ENCODE assay signal across 1 cellular context in the genomic region with DNA sequence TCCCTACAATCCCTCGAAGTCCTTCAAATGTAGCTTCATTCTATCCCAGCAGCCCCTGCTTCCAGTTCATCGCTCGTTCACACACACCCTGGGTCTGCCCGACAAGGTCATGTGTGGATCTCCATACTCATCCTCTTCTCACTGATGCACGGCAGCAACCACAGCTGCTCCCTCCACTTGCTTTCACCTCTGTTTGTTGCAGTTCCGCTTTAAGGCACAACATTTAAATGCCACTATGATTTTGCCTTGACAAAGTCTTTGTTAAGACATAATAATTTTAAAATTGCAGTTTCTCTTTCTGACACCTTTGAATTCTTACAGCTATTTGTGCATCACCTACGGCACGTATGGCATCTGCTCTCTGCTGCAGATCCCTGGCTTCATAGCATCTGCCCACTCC.
TF ChIP-seq lines count a peak whose summit lies in the region.

No MANE protein-coding gene starts in this region.

TF ChIP-seq in H1, 55 proteins besides CTCF, POLR2A, EP300 and RAD21:
- TF ChIP-seq POLR2AphosphoS5 (IDR thresholded peaks at IDR 0.05; ENCODE audit: low read depth, low read length) (no peak), SIN3A (conservative IDR thresholded peaks at IDR 0.05 in 1 of 2, IDR thresholded peaks at IDR 0.05 in 1 of 2; ENCODE audit: low read depth in 1 of 2, low read length in 2 of 2) (no peak), KDM1A (IDR thresholded peaks at IDR 0.05; ENCODE audit: borderline replicate concordance, low read length) (no peak), SP2 (IDR thresholded peaks at IDR 0.05; ENCODE audit: low read length) (no peak), CEBPB (IDR thresholded peaks at IDR 0.05; ENCODE audit: low read depth, low read length) (no peak), TBP (IDR thresholded peaks at IDR 0.05; ENCODE audit: low read depth, low read length) (no peak), SAP30 (IDR thresholded peaks at IDR 0.05; ENCODE audit: insufficient read depth, insufficient replicate concordance, low read length) (no peak), PHF8 (conservative IDR thresholded peaks at IDR 0.05; ENCODE audit: low read depth, low read length) (no peak), CTBP2 (IDR thresholded peaks at IDR 0.05; ENCODE audit: borderline replicate concordance, insufficient read depth, insufficient read length, low read length) (no peak), CBX8 (IDR thresholded peaks at IDR 0.05; ENCODE audit: borderline replicate concordance, low read depth, low read length) (no peak), CHD2 (IDR thresholded peaks at IDR 0.05; ENCODE audit: low read length) (no peak), TEAD4 (IDR thresholded peaks at IDR 0.05; ENCODE audit: low read depth, low read length) (no peak), RFX5 (IDR thresholded peaks at IDR 0.05; ENCODE audit: borderline replicate concordance, low read depth, low read length) (no peak)
- TF ChIP-seq, protein P1, sequence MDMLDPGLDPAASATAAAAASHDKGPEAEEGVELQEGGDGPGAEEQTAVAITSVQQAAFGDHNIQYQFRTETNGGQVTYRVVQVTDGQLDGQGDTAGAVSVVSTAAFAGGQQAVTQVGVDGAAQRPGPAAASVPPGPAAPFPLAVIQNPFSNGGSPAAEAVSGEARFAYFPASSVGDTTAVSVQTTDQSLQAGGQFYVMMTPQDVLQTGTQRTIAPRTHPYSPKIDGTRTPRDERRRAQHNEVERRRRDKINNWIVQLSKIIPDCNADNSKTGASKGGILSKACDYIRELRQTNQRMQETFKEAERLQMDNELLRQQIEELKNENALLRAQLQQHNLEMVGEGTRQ (IDR thresholded peaks at IDR 0.05; ENCODE audit: low read length): no peak
- TF ChIP-seq, protein P2, sequence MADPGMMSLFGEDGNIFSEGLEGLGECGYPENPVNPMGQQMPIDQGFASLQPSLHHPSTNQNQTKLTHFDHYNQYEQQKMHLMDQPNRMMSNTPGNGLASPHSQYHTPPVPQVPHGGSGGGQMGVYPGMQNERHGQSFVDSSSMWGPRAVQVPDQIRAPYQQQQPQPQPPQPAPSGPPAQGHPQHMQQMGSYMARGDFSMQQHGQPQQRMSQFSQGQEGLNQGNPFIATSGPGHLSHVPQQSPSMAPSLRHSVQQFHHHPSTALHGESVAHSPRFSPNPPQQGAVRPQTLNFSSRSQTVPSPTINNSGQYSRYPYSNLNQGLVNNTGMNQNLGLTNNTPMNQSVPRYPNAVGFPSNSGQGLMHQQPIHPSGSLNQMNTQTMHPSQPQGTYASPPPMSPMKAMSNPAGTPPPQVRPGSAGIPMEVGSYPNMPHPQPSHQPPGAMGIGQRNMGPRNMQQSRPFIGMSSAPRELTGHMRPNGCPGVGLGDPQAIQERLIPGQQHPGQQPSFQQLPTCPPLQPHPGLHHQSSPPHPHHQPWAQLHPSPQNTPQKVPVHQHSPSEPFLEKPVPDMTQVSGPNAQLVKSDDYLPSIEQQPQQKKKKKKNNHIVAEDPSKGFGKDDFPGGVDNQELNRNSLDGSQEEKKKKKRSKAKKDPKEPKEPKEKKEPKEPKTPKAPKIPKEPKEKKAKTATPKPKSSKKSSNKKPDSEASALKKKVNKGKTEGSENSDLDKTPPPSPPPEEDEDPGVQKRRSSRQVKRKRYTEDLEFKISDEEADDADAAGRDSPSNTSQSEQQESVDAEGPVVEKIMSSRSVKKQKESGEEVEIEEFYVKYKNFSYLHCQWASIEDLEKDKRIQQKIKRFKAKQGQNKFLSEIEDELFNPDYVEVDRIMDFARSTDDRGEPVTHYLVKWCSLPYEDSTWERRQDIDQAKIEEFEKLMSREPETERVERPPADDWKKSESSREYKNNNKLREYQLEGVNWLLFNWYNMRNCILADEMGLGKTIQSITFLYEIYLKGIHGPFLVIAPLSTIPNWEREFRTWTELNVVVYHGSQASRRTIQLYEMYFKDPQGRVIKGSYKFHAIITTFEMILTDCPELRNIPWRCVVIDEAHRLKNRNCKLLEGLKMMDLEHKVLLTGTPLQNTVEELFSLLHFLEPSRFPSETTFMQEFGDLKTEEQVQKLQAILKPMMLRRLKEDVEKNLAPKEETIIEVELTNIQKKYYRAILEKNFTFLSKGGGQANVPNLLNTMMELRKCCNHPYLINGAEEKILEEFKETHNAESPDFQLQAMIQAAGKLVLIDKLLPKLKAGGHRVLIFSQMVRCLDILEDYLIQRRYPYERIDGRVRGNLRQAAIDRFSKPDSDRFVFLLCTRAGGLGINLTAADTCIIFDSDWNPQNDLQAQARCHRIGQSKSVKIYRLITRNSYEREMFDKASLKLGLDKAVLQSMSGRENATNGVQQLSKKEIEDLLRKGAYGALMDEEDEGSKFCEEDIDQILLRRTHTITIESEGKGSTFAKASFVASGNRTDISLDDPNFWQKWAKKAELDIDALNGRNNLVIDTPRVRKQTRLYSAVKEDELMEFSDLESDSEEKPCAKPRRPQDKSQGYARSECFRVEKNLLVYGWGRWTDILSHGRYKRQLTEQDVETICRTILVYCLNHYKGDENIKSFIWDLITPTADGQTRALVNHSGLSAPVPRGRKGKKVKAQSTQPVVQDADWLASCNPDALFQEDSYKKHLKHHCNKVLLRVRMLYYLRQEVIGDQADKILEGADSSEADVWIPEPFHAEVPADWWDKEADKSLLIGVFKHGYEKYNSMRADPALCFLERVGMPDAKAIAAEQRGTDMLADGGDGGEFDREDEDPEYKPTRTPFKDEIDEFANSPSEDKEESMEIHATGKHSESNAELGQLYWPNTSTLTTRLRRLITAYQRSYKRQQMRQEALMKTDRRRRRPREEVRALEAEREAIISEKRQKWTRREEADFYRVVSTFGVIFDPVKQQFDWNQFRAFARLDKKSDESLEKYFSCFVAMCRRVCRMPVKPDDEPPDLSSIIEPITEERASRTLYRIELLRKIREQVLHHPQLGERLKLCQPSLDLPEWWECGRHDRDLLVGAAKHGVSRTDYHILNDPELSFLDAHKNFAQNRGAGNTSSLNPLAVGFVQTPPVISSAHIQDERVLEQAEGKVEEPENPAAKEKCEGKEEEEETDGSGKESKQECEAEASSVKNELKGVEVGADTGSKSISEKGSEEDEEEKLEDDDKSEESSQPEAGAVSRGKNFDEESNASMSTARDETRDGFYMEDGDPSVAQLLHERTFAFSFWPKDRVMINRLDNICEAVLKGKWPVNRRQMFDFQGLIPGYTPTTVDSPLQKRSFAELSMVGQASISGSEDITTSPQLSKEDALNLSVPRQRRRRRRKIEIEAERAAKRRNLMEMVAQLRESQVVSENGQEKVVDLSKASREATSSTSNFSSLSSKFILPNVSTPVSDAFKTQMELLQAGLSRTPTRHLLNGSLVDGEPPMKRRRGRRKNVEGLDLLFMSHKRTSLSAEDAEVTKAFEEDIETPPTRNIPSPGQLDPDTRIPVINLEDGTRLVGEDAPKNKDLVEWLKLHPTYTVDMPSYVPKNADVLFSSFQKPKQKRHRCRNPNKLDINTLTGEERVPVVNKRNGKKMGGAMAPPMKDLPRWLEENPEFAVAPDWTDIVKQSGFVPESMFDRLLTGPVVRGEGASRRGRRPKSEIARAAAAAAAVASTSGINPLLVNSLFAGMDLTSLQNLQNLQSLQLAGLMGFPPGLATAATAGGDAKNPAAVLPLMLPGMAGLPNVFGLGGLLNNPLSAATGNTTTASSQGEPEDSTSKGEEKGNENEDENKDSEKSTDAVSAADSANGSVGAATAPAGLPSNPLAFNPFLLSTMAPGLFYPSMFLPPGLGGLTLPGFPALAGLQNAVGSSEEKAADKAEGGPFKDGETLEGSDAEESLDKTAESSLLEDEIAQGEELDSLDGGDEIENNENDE (IDR thresholded peaks at IDR 0.05; ENCODE audit: insufficient replicate concordance, low read length): no peak
